In genomic region chr6:316753-317038, GRCh38 we compare ENCODE assay signal across 24 cellular contexts.
"Had no signal": no experiment of that assay in that cellular context is flagged by ENCODE, and none has a peak within 500 bp of the region (broad histone marks: within the 10 kb centered on the region; RNA-seq: fewer than 3 reads in every experiment).

No MANE protein-coding gene starts in this region.

- ATAC-seq: activated T-cell treated with anti-CD3 and anti-CD28 coated beads, Interleukin-2, amount 50 U/mL, for 72 hours; gastrocnemius medialis; left cardiac atrium; left ventricle myocardium superior; right lobe of liver; stimulated activated naive CD8-positive, alpha-beta T cell treated with anti-CD3 and anti-CD28 coated beads, Interleukin-15, Interleukin-2, amounts not matched to agents 100 U/mL and 50 U/mL, for 24 hours; T-helper 17 cell had no signal

- H3K36me3 ChIP-seq: breast epithelium, gastrocnemius medialis, ovary, right lobe of liver, WERI-Rb-1 had no signal

- H3K4me3 Mint-ChIP-seq: activated T-cell treated with anti-CD3 and anti-CD28 coated beads, Interleukin-2, amount 50 U/mL, for 72 hours; nephron progenitor cell; T-helper 17 cell had no signal

- H3K27me3 ChIP-seq: breast epithelium, gastrocnemius medialis, ovary, right lobe of liver, testis had no signal

- H3K27me3 Mint-ChIP-seq: progenitor cell of endocrine pancreas, T-helper 17 cell had no signal

- H3K9me3 ChIP-seq: breast epithelium, gastrocnemius medialis, ovary, right lobe of liver, testis had no signal

- H3K4me1 ChIP-seq: breast epithelium, gastrocnemius medialis had no signal

- DNase-seq: activated CD4-positive, alpha-beta T cell treated with anti-CD3 and anti-CD28 coated beads, Interleukin-2, amount 50 U/mL, for 4 hours; activated naive CD4-positive, alpha-beta T cell; activated T-cell treated with anti-CD3 and anti-CD28 coated beads for 4 hours; activated T-cell treated with anti-CD3 and anti-CD28 coated beads, Interleukin-2, amount 50 U/mL, for 72 hours; central memory CD4-positive, alpha-beta T cell; gastrocnemius medialis; glutamatergic neuron; hippocampal formation; left cardiac atrium; left ventricle myocardium superior; nephron progenitor cell; ovary; right lobe of liver; stimulated activated CD4-positive, alpha-beta T cell treated with anti-CD3 and anti-CD28 coated beads, Interleukin-12 subunit alpha, Interleukin-12 subunit beta, amount 100 ng/mL, for 4 hours; stimulated activated CD4-positive, alpha-beta T cell treated with anti-CD3 and anti-CD28 coated beads, Interleukin-4, amount 100 ng/mL, for 1 hour; stimulated activated naive CD8-positive, alpha-beta T cell treated with anti-CD3 and anti-CD28 coated beads, Interleukin-15, Interleukin-2, amounts not matched to agents 100 U/mL and 50 U/mL, for 24 hours; T-helper 17 cell; T1000; testis; trophoblast cell; WERI-Rb-1 had no signal

- H3K4me3 ChIP-seq: breast epithelium, gastrocnemius medialis, ovary, right lobe of liver, testis had no signal

- H3K27ac Mint-ChIP-seq: activated naive CD4-positive, alpha-beta T cell treated with anti-CD3 and anti-CD28 coated beads, Interleukin-2, amount 50 U/mL, for 72 hours; activated T-cell treated with anti-CD3 and anti-CD28 coated beads, Interleukin-2, amount 50 U/mL, for 72 hours; progenitor cell of endocrine pancreas; T-helper 17 cell had no signal

- H3K27ac ChIP-seq: breast epithelium, gastrocnemius medialis, ovary, right lobe of liver, testis, WERI-Rb-1 had no signal
